In the genomic region with DNA sequence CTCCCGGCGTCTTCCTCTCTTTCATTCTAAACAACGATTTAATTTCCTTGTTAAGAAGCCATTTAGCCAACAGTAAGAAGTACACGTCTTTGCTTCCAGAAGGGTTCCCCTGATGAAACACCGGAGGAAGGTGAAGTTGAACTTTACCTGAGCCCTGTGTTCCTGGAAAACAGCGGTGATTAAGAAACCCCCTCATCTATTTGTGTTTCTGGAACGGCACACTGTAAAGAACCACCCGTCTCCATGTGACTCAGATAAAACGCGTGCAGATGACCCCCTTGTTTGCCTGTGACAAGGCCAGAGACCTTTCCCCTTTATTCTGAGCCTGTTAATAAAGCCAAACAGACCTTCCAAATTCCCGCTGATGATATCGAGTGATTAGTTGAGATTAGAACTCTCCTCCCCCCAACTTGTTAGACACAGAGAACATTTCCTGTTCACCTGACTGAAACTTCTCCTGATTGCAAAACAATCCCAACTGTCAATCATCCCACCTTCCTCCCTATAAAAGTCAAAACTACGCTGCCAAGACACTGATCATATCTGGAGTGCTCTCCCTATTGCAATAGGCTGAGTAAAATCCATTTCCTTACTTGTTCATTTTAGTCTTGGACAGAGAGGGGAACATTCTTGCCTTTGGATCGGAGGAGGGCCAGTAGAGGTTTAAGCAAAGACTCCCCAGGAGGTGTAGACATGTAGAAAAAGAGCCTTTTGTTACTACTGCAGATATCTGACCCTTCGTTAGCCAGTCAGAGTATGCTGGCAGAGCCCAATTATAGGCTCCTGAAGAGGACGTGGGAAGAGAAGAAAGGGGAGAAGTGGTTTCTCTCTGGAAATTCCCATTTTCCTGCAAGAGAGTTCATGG, we compare ENCODE assay signal across 8 cellular contexts. TPM values are rescaled to one million over a fixed set of nuclear protein-coding genes. Genes with fewer than 3 reads are reported as not detected.
DNase-seq lines count a peak whose midpoint lies in the region; ATAC-seq and TF ChIP-seq lines count a peak whose summit lies in the region.

No MANE protein-coding gene starts in this region.

- H3K27ac ChIP-seq in adrenal gland (peak overlapping the region; percentile 61 to 96 (median 94)), iPS-20b (ENCODE audit: low read length) (peak overlapping the region; percentile 84)

- H4K20me1 ChIP-seq in Loucy (ENCODE audit: insufficient read depth, low read length, poor library complexity, severe bottlenecking), result peaks cover 29% of the 10 kb centered on the region

- peak; percentile 49 for DNase-seq in ELR (ENCODE audit: low read depth)
- no peak for DNase-seq in adrenal gland
- DNase-seq in stimulated activated naive CD8-positive, alpha-beta T cell treated with anti-CD3 and anti-CD28 coated beads, Interleukin-15, amount 100 ng/mL, for 72 hours, result no peak
- no peak for DNase-seq in MV-4-11 (lab: John Stamatoyannopoulos, UW)

- H3F3A ChIP-seq in Loucy (ENCODE audit: low read depth), result no peaks in the 10 kb centered on the region

- WGBS in adrenal gland, 4 donors, result 17 to 24% (median 19%) methylated on average over 15 to 16 of the region's 16 CpGs

- H3K27me3 Mint-ChIP-seq in stimulated activated naive CD8-positive, alpha-beta T cell treated with anti-CD3 and anti-CD28 coated beads, Interleukin-15, amount 100 ng/mL, for 72 hours, result no peaks in the 10 kb centered on the region

- H3K9me3 Mint-ChIP-seq in stimulated activated naive CD8-positive, alpha-beta T cell treated with anti-CD3 and anti-CD28 coated beads, Interleukin-15, amount 100 ng/mL, for 72 hours, result peaks cover 6 to 10% of the 10 kb centered on the region in 2 donors

- H3K36me3 ChIP-seq in Loucy (ENCODE audit: insufficient read depth, low read length), result peaks cover 7% of the 10 kb centered on the region; the same call in 1 of the 2 replicates
- peaks cover 0 to 4% of the 10 kb centered on the region in 2 donors for H3K36me3 ChIP-seq in adrenal gland (replicated peaks in 1 of 2)
- peaks cover 18% of the 10 kb centered on the region for H3K36me3 ChIP-seq in iPS-20b (ENCODE audit: insufficient read depth, low read depth, low read length)

- H3K4me3 ChIP-seq in Loucy (ENCODE audit: low read length, poor library complexity, severe bottlenecking) (peak overlapping the region; percentile 84), adrenal gland (peak overlapping the region in 2 of 4 donors; percentile 96 to 98), iPS-20b (ENCODE audit: low read length) (peak overlapping the region; percentile 92)

- peak overlapping the region; percentile 98 to 99 for H3K27ac Mint-ChIP-seq in stimulated activated naive CD8-positive, alpha-beta T cell treated with anti-CD3 and anti-CD28 coated beads, Interleukin-15, amount 100 ng/mL, for 72 hours

- H3K4me2 ChIP-seq in Loucy (ENCODE audit: low read depth, low read length, poor library complexity, severe bottlenecking), result peak overlapping the region; percentile 83

- peaks cover 36% of the 10 kb centered on the region for H3K4me1 ChIP-seq in Loucy (ENCODE audit: insufficient read depth, low read length, poor library complexity, severe bottlenecking)
- peaks cover 0 to 22% of the 10 kb centered on the region in 2 donors for H3K4me1 ChIP-seq in adrenal gland (replicated peaks in 1 of 2)
- peaks cover 13% of the 10 kb centered on the region; the same call in 1 of the 2 replicates for H3K4me1 ChIP-seq in iPS-20b (ENCODE audit: insufficient read depth, low read length)

- intact Hi-C loops in adrenal gland (cut with DNase I), result no loop called here

- H3K9me3 ChIP-seq in Loucy (ENCODE audit: insufficient read depth, low read depth, low read length), result 0 out of 2 replicates have a peak, but pooled peaks cover 2% of the 10 kb centered on the region
- H3K9me3 ChIP-seq in adrenal gland (replicated peaks in 1 of 3), result no peaks in the 10 kb centered on the region
- H3K9me3 ChIP-seq in iPS-20b (ENCODE audit: insufficient read depth, low read depth, low read length), result no peaks in the 10 kb centered on the region

- H3K9ac ChIP-seq in Loucy (ENCODE audit: low read depth, low read length, poor library complexity, severe bottlenecking), result peak overlapping the region; percentile 96
- H3K9ac ChIP-seq in iPS-20b (ENCODE audit: low read depth, low read length), result peak overlapping the region; percentile 89

- TF ChIP-seq CTCF in Loucy (conservative IDR thresholded peaks at IDR 0.05; ENCODE audit: low read length) (peak; percentile 29; the same call in 1 of the 2 replicates), adrenal gland (IDR thresholded peaks at IDR 0.05) (no peak)

- no peak for TF ChIP-seq POLR2A in adrenal gland (IDR thresholded peaks at IDR 0.05)

- peak overlapping the region; percentile 86 to 98 for H3K4me3 Mint-ChIP-seq in stimulated activated naive CD8-positive, alpha-beta T cell treated with anti-CD3 and anti-CD28 coated beads, Interleukin-15, amount 100 ng/mL, for 72 hours

- H3K4me1 Mint-ChIP-seq in stimulated activated naive CD8-positive, alpha-beta T cell treated with anti-CD3 and anti-CD28 coated beads, Interleukin-15, amount 100 ng/mL, for 72 hours, result peaks cover 34% of the 10 kb centered on the region

- no peaks in the 10 kb centered on the region for H3K27me3 ChIP-seq in Loucy (ENCODE audit: insufficient read depth, low read length, poor library complexity, severe bottlenecking)
- no peaks in the 10 kb centered on the region for H3K27me3 ChIP-seq in adrenal gland
- no peaks in the 10 kb centered on the region for H3K27me3 ChIP-seq in iPS-20b (ENCODE audit: insufficient read depth, low read length)

- H3K79me2 ChIP-seq in Loucy (ENCODE audit: insufficient read depth, low read length), result peaks cover 41% of the 10 kb centered on the region

- ATAC-seq in GM21528 (IDR thresholded peaks at IDR 0.05; ENCODE audit: low FRiP score, unreplicated experiment), result peak; percentile 27
- ATAC-seq in stimulated activated naive CD8-positive, alpha-beta T cell treated with anti-CD3 and anti-CD28 coated beads, Interleukin-15, amount 100 ng/mL, for 72 hours, result peak; percentile 31
- no peak for ATAC-seq in GM18520 (IDR thresholded peaks at IDR 0.05; ENCODE audit: unreplicated experiment)

- peak overlapping the region; percentile 90 for H2AFZ ChIP-seq in Loucy (ENCODE audit: low read length)

- no peaks in the 10 kb centered on the region for H3K9me2 ChIP-seq in Loucy (replicated peaks; ENCODE audit: low read depth, low read length)

RNA-seq across cellular contexts. Expression of a gene that starts 0.9 kb away (rescaled TPM):
- total RNA-seq in adrenal gland, result 10 to 100 TPM; 17.8 to 51.9 (median 22.9) TPM
- 10 to 100 TPM; 21.7 to 39.0 (median 32.9) TPM for polyA plus RNA-seq in adrenal gland

RNA-seq across cellular contexts. Expression of a gene that starts 8.3 kb away (rescaled TPM):
- under 1 TPM in 7 of 8 donors, not detected in 1; 0.13 to 0.96 (median 0.32) TPM for total RNA-seq in adrenal gland
- polyA plus RNA-seq in adrenal gland, result 1 to 10 TPM in 1 of 3 donors, under 1 TPM in 2; 0.16 to 1.5 (median 0.84) TPM
